ENCODE assay signal across 9 cellular contexts in the genomic region with DNA sequence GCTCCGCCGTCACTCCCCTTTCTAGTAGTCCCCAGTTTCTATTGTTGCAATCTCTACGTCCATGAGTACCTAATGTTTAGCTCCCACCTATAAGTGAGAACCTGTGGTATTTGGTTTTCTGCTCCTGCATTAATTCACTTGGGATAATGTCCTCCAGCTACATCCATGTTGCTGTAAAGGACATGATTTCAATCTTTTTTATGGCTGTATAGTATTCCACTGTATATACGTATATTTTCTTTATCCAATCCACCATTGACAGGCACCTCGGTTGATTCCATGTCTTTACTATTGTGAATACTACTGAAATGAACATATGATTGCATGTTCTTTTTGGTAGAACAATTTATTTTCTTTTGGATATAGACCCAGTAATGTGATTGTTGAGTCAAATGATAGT.
"Had no signal": no experiment of that assay in that cellular context is flagged by ENCODE, and none has a peak within 500 bp of the region (broad histone marks: within the 10 kb centered on the region; RNA-seq: fewer than 3 reads in every experiment).

No MANE protein-coding gene starts in this region.

- H3K9ac ChIP-seq: KMS-11 had no signal

- H3K4me2 ChIP-seq: KMS-11 had no signal

- H3K27ac ChIP-seq: HL-60, KMS-11 had no signal

- FAIRE-seq: HepG2, HTR-8/SVneo had no signal

- ATAC-seq: HepG2 had no signal

- DNase-seq: IMR-90, Karpas-422, Kasumi-1, KBM-7, KG1 had no signal
